14 cellular contexts compared by ENCODE assay signal in genomic region chr20:53214392-53214791, GRCh38.
DNase-seq lines count a peak whose midpoint lies in the region; ATAC-seq and TF ChIP-seq lines count a peak whose summit lies in the region.
"Had no signal": no experiment of that assay in that cellular context is flagged by ENCODE, and none has a peak within 500 bp of the region (broad histone marks: within the 10 kb centered on the region; RNA-seq: fewer than 3 reads in every experiment).

No MANE protein-coding gene starts in this region.

- no peaks in the 10 kb centered on the region for H4K20me1 ChIP-seq in OCI-LY7 (ENCODE audit: insufficient read depth, low read length)

- no peaks in the 10 kb centered on the region for H3K27me3 Mint-ChIP-seq in activated CD4-positive, alpha-beta T cell treated with anti-CD3 and anti-CD28 coated beads, Interleukin-2, amount 10 ng/mL, durations not matched to agents 7 days and 5 days
- no peaks in the 10 kb centered on the region for H3K27me3 Mint-ChIP-seq in activated CD4-positive, alpha-beta T cell treated with anti-CD3 and anti-CD28 coated beads for 36 hours
- H3K27me3 Mint-ChIP-seq in CD4-positive, alpha-beta T cell: no peaks in the 10 kb centered on the region
- H3K27me3 Mint-ChIP-seq in T-cell (peaks cover 0 to 1% of the 10 kb centered on the region in 2 donors), nephron progenitor cell (ENCODE audit: low read depth, poor library complexity) (peaks cover 20% of the 10 kb centered on the region)

- no peak overlapping the region for H2AFZ ChIP-seq in OCI-LY7 (ENCODE audit: low read length)

- H3K27ac ChIP-seq in CD4-positive, alpha-beta T cell (ENCODE audit: low read depth, low read length): no peak overlapping the region
- H3K27ac ChIP-seq in OCI-LY7 (ENCODE audit: low read depth, low read length, poor library complexity, severe bottlenecking): no peak overlapping the region

- no peak overlapping the region for H3K4me3 Mint-ChIP-seq in activated CD4-positive, alpha-beta T cell treated with anti-CD3 and anti-CD28 coated beads, Interleukin-2, amount 10 ng/mL, durations not matched to agents 7 days and 5 days
- H3K4me3 Mint-ChIP-seq in activated CD4-positive, alpha-beta T cell treated with anti-CD3 and anti-CD28 coated beads for 36 hours: no peak overlapping the region
- no peak overlapping the region for H3K4me3 Mint-ChIP-seq in CD4-positive, alpha-beta T cell
- H3K4me3 Mint-ChIP-seq in T-cell (peak overlapping the region in 1 of 3 donors; percentile 4), nephron progenitor cell (no peak overlapping the region)
- H3K4me3 Mint-ChIP-seq: CD8-positive, alpha-beta T cell; H9 had no signal

- no peaks in the 10 kb centered on the region for H3K79me2 ChIP-seq in OCI-LY7 (ENCODE audit: insufficient read depth, low read depth, low read length)

- no peak for TF ChIP-seq CTCF in CD4-positive, alpha-beta T cell (IDR thresholded peaks at IDR 0.05)
- TF ChIP-seq CTCF in nephron progenitor cell (IDR thresholded peaks at IDR 0.05) (no peak), OCI-LY7 (conservative IDR thresholded peaks at IDR 0.05; ENCODE audit: low read length) (no peak)

- BruUV-seq in OCI-LY7 (replicated peaks; lab: Mats Ljungman, UMichigan): no TSS peak

- CTCF ChIA-PET in activated CD4-positive, alpha-beta T cell treated with anti-CD3 and anti-CD28 coated beads, Interleukin-2, amount 10 ng/mL, durations not matched to agents 7 days and 5 days (lab: Charles Lee): no interaction called here
- CTCF ChIA-PET in activated CD4-positive, alpha-beta T cell treated with anti-CD3 and anti-CD28 coated beads for 36 hours (lab: Charles Lee): interaction anchor here (1.4 kb wide), 1 partner anchor 333 kb away, joined by 3 read pairs; no protein-coding TSS in a partner anchor
- CTCF ChIA-PET in CD4-positive, alpha-beta T cell (lab: Charles Lee): no interaction called here
- CTCF ChIA-PET in T-cell (lab: Charles Lee) (interaction anchor here in 1 of 2 donors (0.7 to 2.7 kb wide), 3 partner anchors 902 to 1015 kb away, joined by 3 to 20 read pairs (median 4); no protein-coding TSS in a partner anchor), OCI-LY7 (lab: Charles Lee; ENCODE audit: unreplicated experiment) (no interaction called here)

- no peaks in the 10 kb centered on the region for H3K27me3 ChIP-seq in CD4-positive, alpha-beta T cell (ENCODE audit: control insufficient read depth, insufficient read depth, low read length)

- no peaks in the 10 kb centered on the region for H3K9me3 Mint-ChIP-seq in activated CD4-positive, alpha-beta T cell treated with anti-CD3 and anti-CD28 coated beads, Interleukin-2, amount 10 ng/mL, durations not matched to agents 7 days and 5 days
- no peaks in the 10 kb centered on the region for H3K9me3 Mint-ChIP-seq in activated CD4-positive, alpha-beta T cell treated with anti-CD3 and anti-CD28 coated beads for 36 hours (ENCODE audit: low read depth)
- no peaks in the 10 kb centered on the region for H3K9me3 Mint-ChIP-seq in CD4-positive, alpha-beta T cell
- no peaks in the 10 kb centered on the region for H3K9me3 Mint-ChIP-seq in T-cell
- peaks cover 1% of the 10 kb centered on the region for H3K9me3 Mint-ChIP-seq in nephron progenitor cell
- H3K9me3 Mint-ChIP-seq: CD8-positive, alpha-beta T cell had no signal

- peak overlapping the region; percentile 77 for H3K27ac Mint-ChIP-seq in activated CD4-positive, alpha-beta T cell treated with anti-CD3 and anti-CD28 coated beads, Interleukin-2, amount 10 ng/mL, durations not matched to agents 7 days and 5 days
- no peak overlapping the region for H3K27ac Mint-ChIP-seq in activated CD4-positive, alpha-beta T cell treated with anti-CD3 and anti-CD28 coated beads for 36 hours
- peak overlapping the region; percentile 85 for H3K27ac Mint-ChIP-seq in CD4-positive, alpha-beta T cell
- H3K27ac Mint-ChIP-seq in T-cell (peak overlapping the region; percentile 62 to 94), nephron progenitor cell (peak overlapping the region; percentile 59)
- H3K27ac Mint-ChIP-seq: H9 had no signal

- H3K4me3 ChIP-seq in OCI-LY7 (ENCODE audit: low read depth, low read length, poor library complexity, severe bottlenecking): no peak overlapping the region

- H3K36me3 ChIP-seq in OCI-LY7 (ENCODE audit: insufficient read depth, low read length): no peaks in the 10 kb centered on the region

- DNase-seq in activated CD4-positive, alpha-beta T cell treated with anti-CD3 and anti-CD28 coated beads, Interleukin-2, amount 10 ng/mL, durations not matched to agents 7 days and 5 days: no peak
- DNase-seq in activated CD4-positive, alpha-beta T cell treated with anti-CD3 and anti-CD28 coated beads for 36 hours: no peak
- no peak for DNase-seq in CD4-positive, alpha-beta T cell
- DNase-seq in T-cell: no peak
- no peak for DNase-seq in nephron progenitor cell
- DNase-seq in cerebellum (ENCODE audit: low spot score): no peak
- DNase-seq in OCI-LY7 (ENCODE audit: low spot score): no peak
- DNase-seq: C1 segment of cervical spinal cord; CD8-positive, alpha-beta T cell; COR-L47; DMS79 treated with DMSO at 0.1 percent for 48 hours; EL; GOT3; H9 had no signal

- peaks cover 4% of the 10 kb centered on the region for H3K4me1 ChIP-seq in OCI-LY7 (ENCODE audit: insufficient read depth, low read length, poor library complexity, severe bottlenecking)

- no peak overlapping the region for H3K4me2 ChIP-seq in OCI-LY7 (ENCODE audit: low read length)

- peaks cover 40% of the 10 kb centered on the region for H3K4me1 Mint-ChIP-seq in activated CD4-positive, alpha-beta T cell treated with anti-CD3 and anti-CD28 coated beads, Interleukin-2, amount 10 ng/mL, durations not matched to agents 7 days and 5 days
- H3K4me1 Mint-ChIP-seq in activated CD4-positive, alpha-beta T cell treated with anti-CD3 and anti-CD28 coated beads for 36 hours: peaks cover 39% of the 10 kb centered on the region
- peaks cover 36% of the 10 kb centered on the region for H3K4me1 Mint-ChIP-seq in CD4-positive, alpha-beta T cell (ENCODE audit: low read depth)
- peaks cover 29 to 45% (median 29%) of the 10 kb centered on the region in 3 donors for H3K4me1 Mint-ChIP-seq in T-cell
- H3K4me1 Mint-ChIP-seq in nephron progenitor cell: peaks cover 27% of the 10 kb centered on the region

- H3K36me3 Mint-ChIP-seq in activated CD4-positive, alpha-beta T cell treated with anti-CD3 and anti-CD28 coated beads, Interleukin-2, amount 10 ng/mL, durations not matched to agents 7 days and 5 days (ENCODE audit: low read depth): peaks cover 1% of the 10 kb centered on the region
- H3K36me3 Mint-ChIP-seq in activated CD4-positive, alpha-beta T cell treated with anti-CD3 and anti-CD28 coated beads for 36 hours (ENCODE audit: low read depth): peaks cover 2% of the 10 kb centered on the region
- no peaks in the 10 kb centered on the region for H3K36me3 Mint-ChIP-seq in CD4-positive, alpha-beta T cell (ENCODE audit: low read depth)
- H3K36me3 Mint-ChIP-seq in T-cell (no peaks in the 10 kb centered on the region), nephron progenitor cell (ENCODE audit: low read depth) (peaks cover 19% of the 10 kb centered on the region)
- H3K36me3 Mint-ChIP-seq: CD8-positive, alpha-beta T cell had no signal

- no peak for ATAC-seq in activated CD4-positive, alpha-beta T cell treated with anti-CD3 and anti-CD28 coated beads for 36 hours
- no peak for ATAC-seq in CD4-positive, alpha-beta T cell (ENCODE audit: poor library complexity)
- no peak for ATAC-seq in T-cell (replicated peaks in 1 of 4)

- intact Hi-C loops in activated CD4-positive, alpha-beta T cell treated with anti-CD3 and anti-CD28 coated beads for 36 hours (cut with DNase I, micrococcal nuclease): loop anchor here (2.0 to 10.0 kb wide), 4 partner anchors 192 to 900 kb away; no protein-coding TSS in a partner anchor
- intact Hi-C loops in CD4-positive, alpha-beta T cell (cut with DNase I, micrococcal nuclease): loop anchor here (5.0 to 10.0 kb wide), 5 partner anchors 57 to 980 kb away; partner anchors contain the start of gene TSHZ2 (in 1 of the 2)
- intact Hi-C loops in OCI-LY7 (cut with micrococcal nuclease; ENCODE audit: unreplicated experiment): loop anchor here (10.0 kb wide), 1 partner anchor 280 kb away; no protein-coding TSS in a partner anchor

- POLR2A ChIA-PET in activated CD4-positive, alpha-beta T cell treated with anti-CD3 and anti-CD28 coated beads, Interleukin-2, amount 10 ng/mL, durations not matched to agents 7 days and 5 days (lab: Charles Lee): no interaction called here
- POLR2A ChIA-PET in activated CD4-positive, alpha-beta T cell treated with anti-CD3 and anti-CD28 coated beads for 36 hours (lab: Charles Lee): interaction anchor here (0.6 kb wide), 1 partner anchor 192 kb away, joined by 6 read pairs; no protein-coding TSS in a partner anchor
- POLR2A ChIA-PET in CD4-positive, alpha-beta T cell (lab: Charles Lee): interaction anchor here (0.8 kb wide), 1 partner anchor 908 kb away, joined by 3 read pairs; no protein-coding TSS in a partner anchor
- POLR2A ChIA-PET in T-cell (lab: Charles Lee): no interaction called here
- POLR2A ChIA-PET in OCI-LY7 (lab: Charles Lee): no interaction called here

- H3K9me2 ChIP-seq in OCI-LY7 (ENCODE audit: insufficient read depth, low read length): no peaks in the 10 kb centered on the region

- H3K9me3 ChIP-seq in CD4-positive, alpha-beta T cell (ENCODE audit: control insufficient read depth, low read length): no peaks in the 10 kb centered on the region
- H3K9me3 ChIP-seq in OCI-LY7 (ENCODE audit: low read length): no peaks in the 10 kb centered on the region

Comparison
In these comparisons a context has a peak if more than half of its experiments do, and no peak if none do; other contexts are left out.
1. POLR2A ChIA-PET loops: an anchor here in activated CD4-positive, alpha-beta T cell treated with anti-CD3 and anti-CD28 coated beads for 36 hours (0.6 kb wide) and CD4-positive, alpha-beta T cell (0.8 kb wide); none called in activated CD4-positive, alpha-beta T cell treated with anti-CD3 and anti-CD28 coated beads, Interleukin-2, amount 10 ng/mL, durations not matched to agents 7 days and 5 days, T-cell and OCI-LY7.